13 cellular contexts compared by ENCODE assay signal in genomic region chr1:23527366-23527765, GRCh38. TPM values are rescaled to one million over a fixed set of nuclear protein-coding genes. Genes with fewer than 3 reads are reported as not detected.
DNase-seq lines count a peak whose midpoint lies in the region; ATAC-seq and TF ChIP-seq lines count a peak whose summit lies in the region.
"Had no signal": no experiment of that assay in that cellular context is flagged by ENCODE, and none has a peak within 500 bp of the region (broad histone marks: within the 10 kb centered on the region; RNA-seq: fewer than 3 reads in every experiment).

No MANE protein-coding gene starts in this region.

- H3K36me3 Mint-ChIP-seq in T-helper 17 cell (ENCODE audit: low read depth), result no peaks in the 10 kb centered on the region
- peaks cover 0 to 24% (median 0%) of the 10 kb centered on the region in 5 donors for H3K36me3 Mint-ChIP-seq in naive thymus-derived CD4-positive, alpha-beta T cell

- peak overlapping the region; percentile 100 for H3K27ac ChIP-seq in BLaER1
- H3K27ac ChIP-seq in DND-41 (ENCODE audit: low read length), result peak overlapping the region; percentile 93
- no peak overlapping the region for H3K27ac ChIP-seq in naive thymus-derived CD4-positive, alpha-beta T cell (ENCODE audit: low read depth, low read length)
- peak overlapping the region in 1 of 4 donors; percentile 17 for H3K27ac ChIP-seq in tibial nerve
- H3K27ac ChIP-seq: SK-N-MC, vagina had no signal

- H3K4me1 ChIP-seq in BLaER1 (peaks cover 89% of the 10 kb centered on the region), DND-41 (ENCODE audit: insufficient read depth, low read length) (peaks cover 68% of the 10 kb centered on the region), tibial nerve (peaks cover 0 to 60% (median 39%) of the 10 kb centered on the region in 4 donors)
- H3K4me1 ChIP-seq in naive thymus-derived CD4-positive, alpha-beta T cell (ENCODE audit: control insufficient read depth in 2 of 2, insufficient read depth in 2 of 2, low read length in 2 of 2), result peaks cover 77 to 79% of the 10 kb centered on the region in 2 donors

- H3K4me3 ChIP-seq in BLaER1 (peak overlapping the region; percentile 91), DND-41 (ENCODE audit: low read depth in 1 of 2, low read length in 2 of 2) (peak overlapping the region in 1 of 2 experiments; percentile 80; a peak in 2 of 4 replicates), tibial nerve (no peak overlapping the region)
- H3K4me3 ChIP-seq in naive thymus-derived CD4-positive, alpha-beta T cell (ENCODE audit: low read length), result peak overlapping the region; percentile 41
- H3K4me3 ChIP-seq: adrenal gland, SK-N-MC, vagina had no signal

- H3K36me3 ChIP-seq in BLaER1 (peaks cover 40% of the 10 kb centered on the region), DND-41 (ENCODE audit: insufficient read depth, low read length) (peaks cover 70% of the 10 kb centered on the region), tibial nerve (no peaks in the 10 kb centered on the region)
- no peaks in the 10 kb centered on the region for H3K36me3 ChIP-seq in naive thymus-derived CD4-positive, alpha-beta T cell (ENCODE audit: control insufficient read depth in 2 of 3, insufficient read depth in 3 of 3, low read length in 3 of 3)
- H3K36me3 ChIP-seq: adrenal gland, vagina had no signal

- no peaks in the 10 kb centered on the region for H3K27me3 ChIP-seq in BLaER1
- H3K27me3 ChIP-seq in DND-41 (ENCODE audit: insufficient read depth, low read length, poor library complexity), result no peaks in the 10 kb centered on the region
- no peaks in the 10 kb centered on the region for H3K27me3 ChIP-seq in naive thymus-derived CD4-positive, alpha-beta T cell (ENCODE audit: control insufficient read depth in 2 of 2, insufficient read depth in 2 of 2, low read length in 2 of 2)
- H3K27me3 ChIP-seq in tibial nerve, result peaks cover 0 to 4% of the 10 kb centered on the region in 2 donors
- H3K27me3 ChIP-seq: adrenal gland, vagina had no signal

- 84 to 92% methylated on average over 7 of the region's 7 CpGs for WGBS in tibial nerve, 2 donors

- H3K9me3 ChIP-seq in BLaER1 (no peaks in the 10 kb centered on the region), DND-41 (ENCODE audit: insufficient read depth, low read length, severe bottlenecking) (no peaks in the 10 kb centered on the region), T-helper 17 cell (ENCODE audit: control insufficient read depth, low read length, poor library complexity, severe bottlenecking) (no peaks in the 10 kb centered on the region), tibial nerve (no peaks in the 10 kb centered on the region)
- H3K9me3 ChIP-seq in naive thymus-derived CD4-positive, alpha-beta T cell (ENCODE audit: control insufficient read depth in 2 of 3, low read length in 3 of 3), result no peaks in the 10 kb centered on the region
- H3K9me3 ChIP-seq: adrenal gland, vagina had no signal

- no peaks in the 10 kb centered on the region for H3K27me3 Mint-ChIP-seq in T-helper 17 cell
- H3K27me3 Mint-ChIP-seq in naive thymus-derived CD4-positive, alpha-beta T cell, result peaks cover 0 to 4% (median 0%) of the 10 kb centered on the region in 5 donors

- peaks cover 30% of the 10 kb centered on the region; the same call in 1 of the 2 replicates for H4K20me1 ChIP-seq in BLaER1
- peaks cover 65% of the 10 kb centered on the region for H4K20me1 ChIP-seq in DND-41 (ENCODE audit: insufficient read depth, low read length)

- POLR2A ChIA-PET in naive thymus-derived CD4-positive, alpha-beta T cell (lab: Charles Lee), result interaction anchor here (0.5 to 1.8 kb wide), 4 partner anchors 27 to 94 kb away, joined by 3 to 4 read pairs (median 4); no protein-coding TSS in a partner anchor

- H3K4me1 Mint-ChIP-seq in T-helper 17 cell, result peaks cover 63% of the 10 kb centered on the region
- H3K4me1 Mint-ChIP-seq in naive thymus-derived CD4-positive, alpha-beta T cell, result peaks cover 47 to 89% (median 82%) of the 10 kb centered on the region in 7 donors

- TF ChIP-seq CTCF in DND-41 (IDR thresholded peaks at IDR 0.05; ENCODE audit: borderline replicate concordance, extremely low read depth, low read length, poor library complexity, severe bottlenecking), result no peak
- TF ChIP-seq CTCF in tibial nerve (IDR thresholded peaks at IDR 0.05), result no peak

- peak overlapping the region; percentile 94 for H3K4me2 ChIP-seq in BLaER1
- peak overlapping the region; percentile 90 for H3K4me2 ChIP-seq in DND-41 (ENCODE audit: insufficient read depth, low read length)

- no peaks in the 10 kb centered on the region for H3K9me3 Mint-ChIP-seq in naive thymus-derived CD4-positive, alpha-beta T cell

- no peak for ATAC-seq in DND-41 (ENCODE audit: insufficient read depth, low read depth)
- no peak for ATAC-seq in T-helper 17 cell
- no peak for ATAC-seq in naive thymus-derived CD4-positive, alpha-beta T cell

- intact Hi-C loops in naive thymus-derived CD4-positive, alpha-beta T cell (cut with micrococcal nuclease), result no loop called here

- H3K79me2 ChIP-seq in DND-41 (ENCODE audit: insufficient read depth, low read length), result peaks cover 89% of the 10 kb centered on the region

- no peak overlapping the region for H2AFZ ChIP-seq in DND-41 (ENCODE audit: low read depth, low read length)

- TF ChIP-seq POLR2A in tibial nerve (IDR thresholded peaks at IDR 0.05), result no peak

- peak overlapping the region; percentile 89 for H3K4me3 Mint-ChIP-seq in T-helper 17 cell
- H3K4me3 Mint-ChIP-seq in naive thymus-derived CD4-positive, alpha-beta T cell, result peak overlapping the region in 7 of 10 donors; percentile 52 to 96 (median 74)

- CTCF ChIA-PET in naive thymus-derived CD4-positive, alpha-beta T cell (lab: Charles Lee), result interaction anchor here (1.0 to 3.1 kb wide), 7 partner anchors 13 to 113 kb away, joined by 3 to 26 read pairs (median 5); no protein-coding TSS in a partner anchor

- H3K9ac ChIP-seq in BLaER1 (peak overlapping the region; percentile 99), DND-41 (ENCODE audit: low read depth, low read length) (peak overlapping the region; percentile 94)

- DNase-seq in DND-41 (no peak), T-helper 17 cell (no peak), NCI-H2029 treated with DMSO at 0.1 percent for 48 hours (lab: John Stamatoyannopoulos, UW) (no peak), NCI-H1417 treated with DMSO at 0.1 percent for 48 hours (lab: John Stamatoyannopoulos, UW) (no peak), NCI-H2107 treated with DMSO at 0.1 percent for 48 hours (lab: John Stamatoyannopoulos, UW; ENCODE audit: unreplicated experiment) (no peak), tibial nerve (ENCODE audit: low spot score in 2 of 2) (no peak)
- no peak for DNase-seq in naive thymus-derived CD4-positive, alpha-beta T cell
- DNase-seq: adrenal gland, H7, NCI-H345 had no signal

- H3K27ac Mint-ChIP-seq in T-helper 17 cell, result peak overlapping the region; percentile 96
- H3K27ac Mint-ChIP-seq in naive thymus-derived CD4-positive, alpha-beta T cell, result peak overlapping the region in 5 of 9 donors; percentile 44 to 96 (median 67)

- TF ChIP-seq EP300 in tibial nerve (IDR thresholded peaks at IDR 0.05), result no peak

RNA-seq across cellular contexts. Expression of gene E2F2, which starts 3.7 kb away (rescaled TPM):
- total RNA-seq in T-helper 17 cell (1 to 10 TPM; 5.4 TPM), tibial nerve (under 1 TPM in 3 of 4 donors, not detected in 1; 0.20 to 0.30 (median 0.21) TPM)
- total RNA-seq in naive thymus-derived CD4-positive, alpha-beta T cell, result 10 to 100 TPM in 1 of 5 experiments, 1 to 10 TPM in 1, under 1 TPM in 2, not detected in 1; 0.14 to 65.7 (median 2.5) TPM
- polyA plus RNA-seq in naive thymus-derived CD4-positive, alpha-beta T cell, result not detected

RNA-seq across cellular contexts. Expression of gene ID3, which starts 31.9 kb away (rescaled TPM):
- 10 to 100 TPM in 1 of 2 donors, 1 to 10 TPM in 1; 8.6 to 10.7 TPM for total RNA-seq in T-helper 17 cell
- total RNA-seq in naive thymus-derived CD4-positive, alpha-beta T cell, result 10 to 100 TPM; 14.8 to 89.4 (median 34.1) TPM
- polyA plus RNA-seq in naive thymus-derived CD4-positive, alpha-beta T cell, result 10 to 100 TPM; 13.0 to 28.3 TPM
- total RNA-seq in tibial nerve, result 100 to 1,000 TPM; 263 to 369 (median 312) TPM

RNA-seq across cellular contexts. Expression of gene ASAP3, which starts 43.4 kb away (rescaled TPM):
- total RNA-seq in T-helper 17 cell, result 1 to 10 TPM; 1.5 to 6.4 TPM
- total RNA-seq in naive thymus-derived CD4-positive, alpha-beta T cell, result 1 to 10 TPM in 4 of 5 experiments, under 1 TPM in 1; 0.12 to 8.8 (median 1.7) TPM
- under 1 TPM; 0.26 to 0.47 TPM for polyA plus RNA-seq in naive thymus-derived CD4-positive, alpha-beta T cell
- 100 to 1,000 TPM in 2 of 4 donors, 10 to 100 TPM in 2; 79.8 to 140 (median 117) TPM for total RNA-seq in tibial nerve

Comparison
In these comparisons a context has a peak if more than half of its experiments do, and no peak if none do; other contexts are left out.
1. H3K4me3 ChIP-seq: peak in BLaER1 (single experiment) and naive thymus-derived CD4-positive, alpha-beta T cell (single experiment); none in tibial nerve (0 of 4).
2. RNA of gene ASAP3, which starts 43.4 kb away (total RNA-seq): 79.8 to 140 TPM in tibial nerve; 1.5 to 6.4 TPM in T-helper 17 cell and 0.12 to 8.8 TPM in naive thymus-derived CD4-positive, alpha-beta T cell; every median in the first group is over 4 times any median in the second.